9 cellular contexts compared by ENCODE assay signal in the genomic region with DNA sequence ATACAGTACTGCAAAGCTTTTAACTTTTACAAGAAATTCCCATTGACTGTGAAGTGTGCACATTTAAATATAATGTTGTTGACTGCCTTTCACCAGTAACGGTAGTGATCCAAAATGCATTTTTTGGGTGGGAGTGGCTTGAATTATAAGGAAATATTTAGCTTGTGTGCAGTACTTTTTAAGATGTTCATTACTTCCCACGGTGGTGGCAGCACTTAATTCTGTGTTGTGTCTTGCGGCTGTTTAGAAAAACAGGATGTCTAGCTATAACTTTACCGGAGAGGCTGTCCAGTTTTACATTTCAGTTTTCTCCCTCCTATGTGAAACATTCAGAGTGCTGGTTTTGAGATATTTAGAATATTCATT. TPM values are rescaled to one million over a fixed set of nuclear protein-coding genes. Genes with fewer than 3 reads are reported as not detected.
DNase-seq lines count a peak whose midpoint lies in the region; ATAC-seq and TF ChIP-seq lines count a peak whose summit lies in the region.
"Had no signal": no experiment of that assay in that cellular context is flagged by ENCODE, and none has a peak within 500 bp of the region (broad histone marks: within the 10 kb centered on the region; RNA-seq: fewer than 3 reads in every experiment).

No MANE protein-coding gene starts in this region.

- CTCF ChIA-PET in Calu3 (lab: Charles Lee) = interaction anchor here (1.1 kb wide), 1 partner anchor 106 kb away, joined by 3 read pairs; no protein-coding TSS in a partner anchor

- H4K8ac ChIP-seq in neuronal stem cell (ENCODE audit: low read depth, low read length) = no peak overlapping the region

- peaks cover 4% of the 10 kb centered on the region for H3K27me3 ChIP-seq in NT2/D1 (ENCODE audit: insufficient read depth, insufficient read length)
- no peaks in the 10 kb centered on the region for H3K27me3 ChIP-seq in dorsolateral prefrontal cortex
- no peaks in the 10 kb centered on the region for H3K27me3 ChIP-seq in osteoblast (ENCODE audit: insufficient read depth, low read length)
- peaks cover 0 to 12% (median 0%) of the 10 kb centered on the region in 3 experiments for H3K27me3 ChIP-seq in neuronal stem cell (ENCODE audit: control insufficient read depth in 3 of 3, insufficient read depth in 3 of 3, low read depth in 1 of 3, low read length in 3 of 3)

- no peak overlapping the region for H3K18ac ChIP-seq in neuronal stem cell (ENCODE audit: low read length)

- H3K79me1 ChIP-seq in neuronal stem cell (ENCODE audit: low read depth, low read length) = peaks cover 4% of the 10 kb centered on the region

- peaks cover 25% of the 10 kb centered on the region for H3K36me3 Mint-ChIP-seq in Calu3 (ENCODE audit: insufficient read depth, unreplicated experiment)

- peak overlapping the region; percentile 68 for H3K4me3 ChIP-seq in NT2/D1 (ENCODE audit: insufficient read length, low read depth)
- H3K4me3 ChIP-seq in dorsolateral prefrontal cortex = peak overlapping the region in 58 of 59 donors; percentile 7 to 90 (median 82)
- H3K4me3 ChIP-seq in osteoblast (ENCODE audit: insufficient read depth, low read length) = peak overlapping the region; percentile 84
- peak overlapping the region in 1 of 2 donors; percentile 95 for H3K4me3 ChIP-seq in neuronal stem cell (ENCODE audit: low read length in 2 of 2)

- H2BK15ac ChIP-seq in neuronal stem cell (ENCODE audit: low read length) = no peak overlapping the region

- no peak overlapping the region for H3K14ac ChIP-seq in neuronal stem cell (ENCODE audit: low read length)

- peaks cover 6% of the 10 kb centered on the region for H4K20me1 ChIP-seq in osteoblast (ENCODE audit: insufficient read depth, low read length)

- H3K4me3 Mint-ChIP-seq in Calu3 (ENCODE audit: low read depth, unreplicated experiment) = no peak overlapping the region

- H3K36me3 ChIP-seq in NT2/D1 (ENCODE audit: insufficient read depth, insufficient read length, low read length) (peaks cover 7% of the 10 kb centered on the region), osteoblast (ENCODE audit: insufficient read depth, low read length) (no peaks in the 10 kb centered on the region), neuronal stem cell (replicated peaks in 1 of 2; ENCODE audit: control insufficient read depth in 2 of 2, insufficient read depth in 2 of 2, low read length in 2 of 2) (peaks cover 0 to 9% of the 10 kb centered on the region in 2 donors)

- no peak overlapping the region for H4K91ac ChIP-seq in neuronal stem cell (ENCODE audit: low read depth, low read length, poor library complexity)

- H3K4me1 ChIP-seq in NT2/D1 (ENCODE audit: insufficient read depth, insufficient read length) (peaks cover 2% of the 10 kb centered on the region), osteoblast (ENCODE audit: insufficient read depth, low read length) (peaks cover 12% of the 10 kb centered on the region), neuronal stem cell (ENCODE audit: control insufficient read depth in 2 of 2, insufficient read depth in 1 of 2, low read depth in 1 of 2, low read length in 2 of 2) (peaks cover 3 to 19% of the 10 kb centered on the region in 2 donors)

- TF ChIP-seq CTCF in Calu3 (IDR thresholded peaks at IDR 0.05; ENCODE audit: unreplicated experiment) (no peak), dorsolateral prefrontal cortex (IDR thresholded peaks at IDR 0.05 in 54 of 56, conservative IDR thresholded peaks at IDR 0.05 in 2 of 56; ENCODE audit: low read depth in 1 of 56, partially characterized antibody in 56 of 56) (no peak), osteoblast (IDR thresholded peaks at IDR 0.05; ENCODE audit: extremely low read depth, low read depth, low read length) (no peak)

- no peak overlapping the region for H3K27ac Mint-ChIP-seq in Calu3 (ENCODE audit: unreplicated experiment)

- H2BK12ac ChIP-seq in neuronal stem cell (ENCODE audit: low read length) = no peak overlapping the region

- H3K27me3 Mint-ChIP-seq in Calu3 (ENCODE audit: unreplicated experiment) = no peaks in the 10 kb centered on the region

- H2AFZ ChIP-seq in osteoblast (ENCODE audit: low read length) (no peak overlapping the region), neuronal stem cell (ENCODE audit: low read length) (no peak overlapping the region)

- H3K9me3 ChIP-seq in NT2/D1 (ENCODE audit: insufficient read depth, low read length) = no peaks in the 10 kb centered on the region
- H3K9me3 ChIP-seq in osteoblast (ENCODE audit: low read depth, low read length) = no peaks in the 10 kb centered on the region
- no peaks in the 10 kb centered on the region for H3K9me3 ChIP-seq in neuronal stem cell (replicated peaks in 1 of 2; ENCODE audit: control insufficient read depth in 2 of 2, insufficient read depth in 1 of 2, low read depth in 1 of 2, low read length in 2 of 2)

- no peak overlapping the region for H2BK5ac ChIP-seq in neuronal stem cell (ENCODE audit: low read length)

- H3K79me2 ChIP-seq in osteoblast (ENCODE audit: insufficient read depth, low read length) = peaks cover 27% of the 10 kb centered on the region

- H3K9ac ChIP-seq in NT2/D1 (ENCODE audit: insufficient read length, low read depth) (no peak overlapping the region), neuronal stem cell (ENCODE audit: low read depth, low read length, poor library complexity) (no peak overlapping the region)

- BruUV-seq in Calu3 (replicated peaks; lab: Mats Ljungman, UMichigan) = TSS peak; percentile 42

- no peaks in the 10 kb centered on the region for H3K9me3 Mint-ChIP-seq in Calu3 (ENCODE audit: low read depth, unreplicated experiment)

- peaks cover 20% of the 10 kb centered on the region for H3K4me1 Mint-ChIP-seq in Calu3 (ENCODE audit: low read depth, unreplicated experiment)

- no peak overlapping the region for H2AK5ac ChIP-seq in neuronal stem cell (ENCODE audit: low read depth, low read length)

- H3K4me2 ChIP-seq in osteoblast (ENCODE audit: insufficient read depth, low read length) = peak overlapping the region; percentile 91
- no peak overlapping the region for H3K4me2 ChIP-seq in neuronal stem cell (ENCODE audit: insufficient read depth, low read length, poor library complexity, severe bottlenecking)

- H3K27ac ChIP-seq in dorsolateral prefrontal cortex (peak overlapping the region in 32 of 59 donors; percentile 2 to 85 (median 74)), osteoblast (ENCODE audit: low read depth, low read length) (no peak overlapping the region), neuronal stem cell (replicated peaks; ENCODE audit: low read length) (no peak overlapping the region)

- DNase-seq in Calu3 (no peak), NT2/D1 (ENCODE audit: low read depth, low spot score) (no peak), dorsolateral prefrontal cortex (no peak), osteoblast (ENCODE audit: insufficient read length, low spot score, missing footprints) (no peak), SHP77 (lab: John Stamatoyannopoulos, UW) (no peak), neuronal stem cell (ENCODE audit: low spot score) (no peak)
- DNase-seq: T1000 had no signal

- WGBS in neuronal stem cell (ENCODE audit: extremely low coverage in 2 of 2, insufficient read length in 2 of 2, insufficient replicate concordance in 1 of 2), 2 donors = no CpG with 5 or more reads among the region's 4 CpGs

- intact Hi-C loops in Calu3 (cut with micrococcal nuclease; ENCODE audit: unreplicated experiment) (loop anchor here (10.0 kb wide), 1 partner anchor 107 kb away; no protein-coding TSS in a partner anchor), dorsolateral prefrontal cortex (cut with DNase I) (loop anchor here (2.0 to 10.0 kb wide), 8 partner anchors 19 to 263 kb away; partner anchors contain the start of genes MND1 (in 1 of the 2) and TRIM2 (in 1 of the 2))

- ATAC-seq in GM18868 (IDR thresholded peaks at IDR 0.05; ENCODE audit: unreplicated experiment) (no peak), GM19023 (IDR thresholded peaks at IDR 0.05; ENCODE audit: unreplicated experiment) (no peak)

- H2BK120ac ChIP-seq in neuronal stem cell (ENCODE audit: low read depth, low read length) = no peak overlapping the region

- no peak overlapping the region for H3K4ac ChIP-seq in neuronal stem cell (ENCODE audit: low read length)

- no peak overlapping the region for H3K23ac ChIP-seq in neuronal stem cell (ENCODE audit: low read depth, low read length, poor library complexity)

RNA-seq across cellular contexts. Expression of gene TMEM131L, which starts 1.7 kb away (rescaled TPM):
- total RNA-seq in Calu3 (2022) (8.8 and 9.4 TPM in 2 replicates), dorsolateral prefrontal cortex (10 to 100 TPM in 40 of 120 experiments, 1 to 10 TPM in 80; 3.8 to 16.5 (median 8.7) TPM), osteoblast (8.3 and 9.0 TPM in 2 replicates)
- 10.3 TPM for polyA plus RNA-seq in neuronal stem cell (2013, experiment 1 of 2)
- polyA plus RNA-seq in neuronal stem cell (2013, experiment 2 of 2) = 10.2 TPM

Comparison
In these comparisons a context has a peak if more than half of its experiments do, and no peak if none do; other contexts are left out.
1. H3K27ac ChIP-seq: peak in dorsolateral prefrontal cortex (32 of 59); none in osteoblast (single experiment) and neuronal stem cell (single experiment).